28 cellular contexts compared by ENCODE assay signal in the genomic region with DNA sequence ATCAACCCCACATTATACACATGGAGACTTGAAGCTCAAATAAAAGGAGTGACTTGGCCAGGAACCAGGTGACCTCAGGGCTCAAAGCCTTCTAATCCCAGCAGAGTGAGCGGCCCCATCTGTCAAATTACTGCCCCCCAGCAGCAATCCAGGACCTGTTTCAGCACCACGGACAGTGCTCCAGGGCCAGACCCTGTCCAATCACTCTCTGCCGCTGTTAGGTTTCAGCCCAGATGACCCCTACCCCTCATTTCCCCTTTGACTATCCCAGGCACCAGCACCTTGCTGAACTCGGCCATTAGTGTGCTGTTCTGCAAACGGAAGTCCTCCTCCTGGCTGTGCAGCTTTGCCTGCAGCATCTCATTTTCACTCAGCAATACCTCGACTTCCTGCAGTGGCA. TPM values are rescaled to one million over a fixed set of nuclear protein-coding genes. Genes with fewer than 3 reads are reported as not detected.
DNase-seq lines count a peak whose midpoint lies in the region; ATAC-seq and TF ChIP-seq lines count a peak whose summit lies in the region.
"Had no signal": no experiment of that assay in that cellular context is flagged by ENCODE, and none has a peak within 500 bp of the region (broad histone marks: within the 10 kb centered on the region; RNA-seq: fewer than 3 reads in every experiment).

No MANE protein-coding gene starts in this region.

- no peak for TF ChIP-seq POLR2A in uterus (IDR thresholded peaks at IDR 0.05)

- no peak overlapping the region for H3K4me2 ChIP-seq in osteoblast (ENCODE audit: insufficient read depth, low read length)
- H3K4me2 ChIP-seq: KMS-11 had no signal

- peak overlapping the region; percentile 39 for H3K4me3 Mint-ChIP-seq in activated naive CD4-positive, alpha-beta T cell treated with anti-CD3 and anti-CD28 coated beads, Interleukin-2, amount 50 U/mL, for 24 hours
- H3K4me3 Mint-ChIP-seq: immature natural killer cell; T-helper 2 cell treated with Interferon-gamma antibody and Interleukin-4, amounts not matched to agents 5 μg/mL and 100 μg/mL, for 36 hours had no signal

- peaks cover 7% of the 10 kb centered on the region for H4K20me1 ChIP-seq in osteoblast (ENCODE audit: insufficient read depth, low read length)

- H3K9me3 Mint-ChIP-seq in activated naive CD4-positive, alpha-beta T cell treated with anti-CD3 and anti-CD28 coated beads, Interleukin-2, amount 50 U/mL, for 24 hours, result no peaks in the 10 kb centered on the region
- H3K9me3 Mint-ChIP-seq in activated naive CD4-positive, alpha-beta T cell treated with anti-CD3 and anti-CD28 coated beads, Interleukin-2, amount 50 U/mL, for 72 hours, result no peaks in the 10 kb centered on the region
- H3K9me3 Mint-ChIP-seq: immature natural killer cell; T-helper 2 cell treated with Interferon-gamma antibody and Interleukin-4, amounts not matched to agents 5 μg/mL and 100 μg/mL, for 36 hours had no signal

- H3K27me3 ChIP-seq in osteoblast (ENCODE audit: insufficient read depth, low read length), result no peaks in the 10 kb centered on the region
- H3K27me3 ChIP-seq in uterus, result no peaks in the 10 kb centered on the region
- H3K27me3 ChIP-seq: ascending aorta, right atrium auricular region, SJSA1, testis had no signal

- no peak for DNase-seq in activated naive CD4-positive, alpha-beta T cell treated with anti-CD3 and anti-CD28 coated beads, Interleukin-2, amount 50 U/mL, for 72 hours (ENCODE audit: low spot score in 2 of 2)
- DNase-seq in NCI-H524 treated with DMSO at 0.1 percent for 48 hours (lab: John Stamatoyannopoulos, UW) (peak; percentile 4), dermis blood vessel endothelial cell (peak; percentile 13), osteoblast (ENCODE audit: insufficient read length, low spot score, missing footprints) (peak; percentile 45), uterus (no peak)
- no peak for DNase-seq in activated CD8-positive, alpha-beta memory T cell treated with anti-CD3 and anti-CD28 coated beads, Interleukin-2, amount 50 U/mL, for 4 hours
- DNase-seq: activated CD4-positive, CD25-positive, alpha-beta regulatory T cell treated with anti-CD3 and anti-CD28 coated beads, Interleukin-2, amount 50 U/mL, for 72 hours; activated CD8-positive, alpha-beta memory T cell treated with anti-CD3 and anti-CD28 coated beads, Interleukin-2, amount 50 U/mL, for 48 hours; activated gamma-delta T cell; cerebellar nuclear complex; effector memory CD4-positive, alpha-beta T cell; glutamatergic neuron; HCEC 1CT; left ventricle myocardium superior; NCI-H1048; NCI-H2107; nucleus accumbens; OCI-M1; testis had no signal

- H3K27me3 Mint-ChIP-seq in activated naive CD4-positive, alpha-beta T cell treated with anti-CD3 and anti-CD28 coated beads, Interleukin-2, amount 50 U/mL, for 24 hours, result no peaks in the 10 kb centered on the region

- H2AFZ ChIP-seq in osteoblast (ENCODE audit: low read length), result no peak overlapping the region

- H3K4me1 Mint-ChIP-seq in activated naive CD4-positive, alpha-beta T cell treated with anti-CD3 and anti-CD28 coated beads, Interleukin-2, amount 50 U/mL, for 24 hours, result peaks cover 42% of the 10 kb centered on the region

- H3K4me3 ChIP-seq in osteoblast (ENCODE audit: insufficient read depth, low read length) (no peak overlapping the region), uterus (no peak overlapping the region)
- H3K4me3 ChIP-seq: ascending aorta, mucosa of descending colon, right atrium auricular region, SJSA1, testis had no signal

- H3K36me3 Mint-ChIP-seq in activated naive CD4-positive, alpha-beta T cell treated with anti-CD3 and anti-CD28 coated beads, Interleukin-2, amount 50 U/mL, for 24 hours, result peaks cover 15% of the 10 kb centered on the region
- peaks cover 29 to 35% of the 10 kb centered on the region in 2 donors for H3K36me3 Mint-ChIP-seq in activated naive CD4-positive, alpha-beta T cell treated with anti-CD3 and anti-CD28 coated beads, Interleukin-2, amount 50 U/mL, for 72 hours

- peaks cover 16% of the 10 kb centered on the region for H3K36me3 ChIP-seq in osteoblast (ENCODE audit: insufficient read depth, low read length)
- H3K36me3 ChIP-seq in uterus, result no peaks in the 10 kb centered on the region
- H3K36me3 ChIP-seq: right atrium auricular region had no signal

- peaks cover 12% of the 10 kb centered on the region for H3K79me2 ChIP-seq in osteoblast (ENCODE audit: insufficient read depth, low read length)

- peak overlapping the region; percentile 17 for H3K27ac Mint-ChIP-seq in activated naive CD4-positive, alpha-beta T cell treated with anti-CD3 and anti-CD28 coated beads, Interleukin-2, amount 50 U/mL, for 24 hours
- H3K27ac Mint-ChIP-seq in activated naive CD4-positive, alpha-beta T cell treated with anti-CD3 and anti-CD28 coated beads, Interleukin-2, amount 50 U/mL, for 72 hours, result peak overlapping the region in 1 of 2 donors; percentile 83
- H3K27ac Mint-ChIP-seq: immature natural killer cell; T-helper 2 cell treated with Interferon-gamma antibody and Interleukin-4, amounts not matched to agents 5 μg/mL and 100 μg/mL, for 36 hours had no signal

- H3K27ac ChIP-seq in osteoblast (ENCODE audit: low read depth, low read length) (no peak overlapping the region), uterus (no peak overlapping the region)
- H3K27ac ChIP-seq: ascending aorta, KMS-11, right atrium auricular region, SJSA1, testis had no signal

- no peak for ATAC-seq in activated naive CD4-positive, alpha-beta T cell treated with anti-CD3 and anti-CD28 coated beads, Interleukin-2, amount 50 U/mL, for 72 hours
- no peak for ATAC-seq in GM18511 (IDR thresholded peaks at IDR 0.05; ENCODE audit: unreplicated experiment)
- ATAC-seq: left ventricle myocardium superior, mucosa of descending colon had no signal

- no peaks in the 10 kb centered on the region for H3K9me3 ChIP-seq in osteoblast (ENCODE audit: low read depth, low read length)
- no peaks in the 10 kb centered on the region for H3K9me3 ChIP-seq in uterus
- H3K9me3 ChIP-seq: ascending aorta, mucosa of descending colon, right atrium auricular region, SJSA1, testis had no signal

- TF ChIP-seq CTCF in osteoblast (IDR thresholded peaks at IDR 0.05; ENCODE audit: extremely low read depth, low read depth, low read length) (no peak), uterus (IDR thresholded peaks at IDR 0.05) (no peak)

- H3K4me1 ChIP-seq in osteoblast (ENCODE audit: insufficient read depth, low read length) (no peaks in the 10 kb centered on the region), uterus (no peaks in the 10 kb centered on the region)
- H3K4me1 ChIP-seq: SJSA1 had no signal

- intact Hi-C loops in uterus (cut with DNase I; ENCODE audit: low total_unique reads), result no loop called here

RNA-seq across cellular contexts. Expression of a gene that starts 5.1 kb away (rescaled TPM):
- 100 to 1,000 TPM in 1 of 2 donors, 10 to 100 TPM in 1; 92.3 to 140 TPM for total RNA-seq in activated naive CD4-positive, alpha-beta T cell treated with anti-CD3 and anti-CD28 coated beads, Interleukin-2, amount 50 U/mL, for 72 hours
- 29.7 and 30.8 TPM in 2 replicates for total RNA-seq in dermis blood vessel endothelial cell
- 14.4 and 15.6 TPM in 2 replicates for total RNA-seq in osteoblast
- 10 to 100 TPM; 15.4 to 57.6 (median 22.0) TPM for total RNA-seq in uterus

RNA-seq across cellular contexts. Expression of a gene that starts 25.3 kb away (rescaled TPM):
- 10 to 100 TPM in 1 of 2 donors, 1 to 10 TPM in 1; 4.9 to 15.5 TPM for total RNA-seq in activated naive CD4-positive, alpha-beta T cell treated with anti-CD3 and anti-CD28 coated beads, Interleukin-2, amount 50 U/mL, for 72 hours
- total RNA-seq in dermis blood vessel endothelial cell (0.34 and 0.79 TPM in 2 replicates), osteoblast (0.29 and 0.36 TPM in 2 replicates), uterus (1 to 10 TPM in 2 of 4 donors, under 1 TPM in 1, not detected in 1; 0.29 to 4.6 (median 3.2) TPM)

RNA-seq across cellular contexts. Expression of a gene that starts 39.6 kb away (rescaled TPM):
- total RNA-seq in activated naive CD4-positive, alpha-beta T cell treated with anti-CD3 and anti-CD28 coated beads, Interleukin-2, amount 50 U/mL, for 72 hours, result 10 to 100 TPM; 76.8 to 82.4 TPM
- 29.4 and 38.2 TPM in 2 replicates for total RNA-seq in dermis blood vessel endothelial cell
- total RNA-seq in osteoblast, result 31.2 and 33.7 TPM in 2 replicates
- total RNA-seq in uterus, result 10 to 100 TPM in 3 of 4 donors, 1 to 10 TPM in 1; 8.5 to 58.7 (median 21.8) TPM

RNA-seq across cellular contexts. Expression of a gene that starts 46.2 kb away (rescaled TPM):
- total RNA-seq in activated naive CD4-positive, alpha-beta T cell treated with anti-CD3 and anti-CD28 coated beads, Interleukin-2, amount 50 U/mL, for 72 hours, result 10 to 100 TPM; 34.8 to 41.8 TPM
- total RNA-seq in dermis blood vessel endothelial cell (22.8 and 32.2 TPM in 2 replicates), osteoblast (36.2 and 46.7 TPM in 2 replicates), uterus (10 to 100 TPM; 16.7 to 75.0 (median 38.7) TPM)

Comparison
In these comparisons a context has a peak if more than half of its experiments do, and no peak if none do; other contexts are left out.
1. DNase-seq: peak in NCI-H524 treated with DMSO at 0.1 percent for 48 hours (single experiment), dermis blood vessel endothelial cell (single experiment) and osteoblast (single experiment); none in activated naive CD4-positive, alpha-beta T cell treated with anti-CD3 and anti-CD28 coated beads, Interleukin-2, amount 50 U/mL, for 72 hours (0 of 2), activated CD8-positive, alpha-beta memory T cell treated with anti-CD3 and anti-CD28 coated beads, Interleukin-2, amount 50 U/mL, for 4 hours (single experiment) and uterus (0 of 2).